ENCODE assay signal across 33 cellular contexts in the genomic region with DNA sequence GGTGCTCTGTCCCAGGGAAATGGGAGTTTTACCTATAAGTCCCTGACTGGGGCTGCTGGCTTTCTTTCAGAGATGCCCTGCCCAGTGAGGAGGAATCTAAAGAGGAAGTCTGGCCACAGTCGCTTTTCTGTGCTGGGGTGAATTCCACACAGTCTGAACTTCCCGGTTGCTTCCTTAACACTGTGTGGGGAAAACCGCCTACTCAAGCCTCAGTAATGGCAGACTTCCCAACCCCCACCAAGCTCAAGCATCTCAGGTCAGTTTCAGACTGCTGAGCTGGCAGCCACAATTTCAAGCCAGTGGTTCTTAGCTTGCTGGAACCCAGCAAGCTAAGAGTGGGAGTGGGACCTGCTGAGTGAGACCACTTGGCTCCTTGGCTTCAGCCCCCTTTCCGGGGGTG. TPM values are rescaled to one million over a fixed set of nuclear protein-coding genes. Genes with fewer than 3 reads are reported as not detected.
DNase-seq lines count a peak whose midpoint lies in the region; ATAC-seq, FAIRE-seq and TF ChIP-seq lines count a peak whose summit lies in the region.
"Had no signal": no experiment of that assay in that cellular context is flagged by ENCODE, and none has a peak within 500 bp of the region (broad histone marks: within the 10 kb centered on the region; RNA-seq: fewer than 3 reads in every experiment).

No MANE protein-coding gene starts in this region.

- H3K4me3 ChIP-seq in KMS-11 (IDR thresholded peaks at IDR 0.05; ENCODE audit: insufficient read depth, low read depth, low read length) (no peak overlapping the region), astrocyte (ENCODE audit: insufficient read depth, low read depth, low read length) (no peak overlapping the region), lower lobe of right lung (no peak overlapping the region)
- H3K4me3 ChIP-seq: esophagus squamous epithelium, hepatocyte, lung, PC-9, psoas muscle, tibial nerve had no signal

- H3K9me3 ChIP-seq in astrocyte (ENCODE audit: insufficient read depth, low read depth, low read length) (no peaks in the 10 kb centered on the region), lower lobe of right lung (peaks cover 23% of the 10 kb centered on the region)
- H3K9me3 ChIP-seq: BE2C had no signal

- no peaks in the 10 kb centered on the region for H3K27me3 Mint-ChIP-seq in astrocyte (ENCODE audit: low read depth, unreplicated experiment)
- no peaks in the 10 kb centered on the region for H3K27me3 Mint-ChIP-seq in activated naive CD4-positive, alpha-beta T cell treated with anti-CD3 and anti-CD28 coated beads for 36 hours (ENCODE audit: low read depth)
- H3K27me3 Mint-ChIP-seq in activated CD8-positive, alpha-beta memory T cell treated with anti-CD3 and anti-CD28 coated beads, Interleukin-2, amount 10 ng/mL, durations not matched to agents 7 days and 5 days, result no peaks in the 10 kb centered on the region
- H3K27me3 Mint-ChIP-seq: activated T-helper 17 cell treated with anti-CD3 and anti-CD28 coated beads, Interleukin-2, amount 50 U/mL, for 72 hours; central memory CD8-positive, alpha-beta T cell; naive thymus-derived CD8-positive, alpha-beta T cell had no signal

- DNase-seq in Daoy (ENCODE audit: low read depth) (peak; percentile 8), astrocyte (ENCODE audit: low read depth) (peak; percentile 71), glomerular visceral epithelial cell (ENCODE audit: extremely low spot score) (peak; percentile 78), lower lobe of right lung (no peak)
- DNase-seq in activated naive CD4-positive, alpha-beta T cell treated with anti-CD3 and anti-CD28 coated beads for 36 hours, result no peak
- DNase-seq in activated CD8-positive, alpha-beta memory T cell treated with anti-CD3 and anti-CD28 coated beads, Interleukin-2, amount 10 ng/mL, durations not matched to agents 7 days and 5 days, result no peak
- DNase-seq: ACHN; activated CD8-positive, alpha-beta T cell treated with anti-CD3 and anti-CD28 coated beads, Interleukin-2, amount 10 ng/mL, durations not matched to agents 7 days and 5 days; BE2C; esophagus squamous epithelium; foreskin melanocyte; HFFc6; KBM-7; naive thymus-derived CD8-positive, alpha-beta T cell; NCI-H2029; NCI-H524; nucleus accumbens; PC-9; psoas muscle; SHP77; stimulated activated CD4-positive, alpha-beta T cell treated with anti-CD3 and anti-CD28 coated beads, Interleukin-4, amount 100 ng/mL, for 1 hour; T-helper 2 cell had no signal

- H3K36me3 ChIP-seq in KMS-11 (ENCODE audit: insufficient read depth) (no peaks in the 10 kb centered on the region), astrocyte (ENCODE audit: insufficient read depth, low read length) (no peaks in the 10 kb centered on the region), lower lobe of right lung (peaks cover 7% of the 10 kb centered on the region)
- H3K36me3 ChIP-seq: BE2C had no signal

- no peak for FAIRE-seq in astrocyte (lab: Jason Lieb, UNC)
- FAIRE-seq: endometrium, G401.6, H1 had no signal

- ATAC-seq in GM21390 (IDR thresholded peaks at IDR 0.05; ENCODE audit: unreplicated experiment) (no peak), lower lobe of right lung (no peak)
- ATAC-seq in activated CD8-positive, alpha-beta memory T cell treated with anti-CD3 and anti-CD28 coated beads, Interleukin-2, amount 10 ng/mL, durations not matched to agents 7 days and 5 days, result no peak
- ATAC-seq: activated CD8-positive, alpha-beta T cell treated with anti-CD3 and anti-CD28 coated beads, Interleukin-2, amount 10 ng/mL, durations not matched to agents 7 days and 5 days; activated naive CD4-positive, alpha-beta T cell treated with anti-CD3 and anti-CD28 coated beads, Interleukin-2, amount 50 U/mL, for 72 hours; activated T-helper 17 cell treated with anti-CD3 and anti-CD28 coated beads, Interleukin-2, amount 50 U/mL, for 72 hours; naive thymus-derived CD8-positive, alpha-beta T cell; psoas muscle had no signal

- peaks cover 10% of the 10 kb centered on the region for H3K4me1 Mint-ChIP-seq in astrocyte (ENCODE audit: low read depth, unreplicated experiment)
- H3K4me1 Mint-ChIP-seq in activated naive CD4-positive, alpha-beta T cell treated with anti-CD3 and anti-CD28 coated beads for 36 hours (ENCODE audit: low read depth), result no peaks in the 10 kb centered on the region
- no peaks in the 10 kb centered on the region for H3K4me1 Mint-ChIP-seq in activated CD8-positive, alpha-beta memory T cell treated with anti-CD3 and anti-CD28 coated beads, Interleukin-2, amount 10 ng/mL, durations not matched to agents 7 days and 5 days
- H3K4me1 Mint-ChIP-seq: central memory CD8-positive, alpha-beta T cell had no signal

- intact Hi-C loops in activated naive CD4-positive, alpha-beta T cell treated with anti-CD3 and anti-CD28 coated beads for 36 hours (cut with micrococcal nuclease), result no loop called here
- intact Hi-C loops in lower lobe of right lung (cut with DNase I), result no loop called here

- peaks cover 36% of the 10 kb centered on the region for H3K9me3 Mint-ChIP-seq in astrocyte (ENCODE audit: unreplicated experiment)
- H3K9me3 Mint-ChIP-seq in activated naive CD4-positive, alpha-beta T cell treated with anti-CD3 and anti-CD28 coated beads for 36 hours, result peaks cover 33% of the 10 kb centered on the region
- H3K9me3 Mint-ChIP-seq in activated CD8-positive, alpha-beta memory T cell treated with anti-CD3 and anti-CD28 coated beads, Interleukin-2, amount 10 ng/mL, durations not matched to agents 7 days and 5 days (ENCODE audit: low read depth), result peaks cover 16% of the 10 kb centered on the region

- peak overlapping the region; percentile 79 for H3K27ac Mint-ChIP-seq in astrocyte (ENCODE audit: unreplicated experiment)
- no peak overlapping the region for H3K27ac Mint-ChIP-seq in activated naive CD4-positive, alpha-beta T cell treated with anti-CD3 and anti-CD28 coated beads for 36 hours
- no peak overlapping the region for H3K27ac Mint-ChIP-seq in activated CD8-positive, alpha-beta memory T cell treated with anti-CD3 and anti-CD28 coated beads, Interleukin-2, amount 10 ng/mL, durations not matched to agents 7 days and 5 days
- H3K27ac Mint-ChIP-seq: activated CD8-positive, alpha-beta T cell treated with anti-CD3 and anti-CD28 coated beads, Interleukin-2, amount 10 ng/mL, durations not matched to agents 7 days and 5 days; activated naive CD4-positive, alpha-beta T cell treated with anti-CD3 and anti-CD28 coated beads, Interleukin-2, amount 50 U/mL, for 72 hours; activated T-helper 17 cell treated with anti-CD3 and anti-CD28 coated beads, Interleukin-2, amount 50 U/mL, for 72 hours; HFFc6; naive thymus-derived CD8-positive, alpha-beta T cell had no signal

- H3K27me3 ChIP-seq in KMS-11 (ENCODE audit: insufficient read depth, low read depth), result no peaks in the 10 kb centered on the region
- H3K27me3 ChIP-seq in astrocyte (ENCODE audit: insufficient read depth, low read length), result no peaks in the 10 kb centered on the region
- H3K27me3 ChIP-seq in lower lobe of right lung (ENCODE audit: low read depth), result no peaks in the 10 kb centered on the region
- H3K27me3 ChIP-seq: BE2C, esophagus squamous epithelium, hepatocyte, tibial nerve had no signal

- peaks cover 18% of the 10 kb centered on the region for H3K36me3 Mint-ChIP-seq in astrocyte (ENCODE audit: low read depth, unreplicated experiment)
- H3K36me3 Mint-ChIP-seq in activated naive CD4-positive, alpha-beta T cell treated with anti-CD3 and anti-CD28 coated beads for 36 hours (ENCODE audit: low read depth), result peaks cover 88% of the 10 kb centered on the region
- H3K36me3 Mint-ChIP-seq in activated CD8-positive, alpha-beta memory T cell treated with anti-CD3 and anti-CD28 coated beads, Interleukin-2, amount 10 ng/mL, durations not matched to agents 7 days and 5 days, result peaks cover 83% of the 10 kb centered on the region

- no peak overlapping the region for H3K4me3 Mint-ChIP-seq in astrocyte (ENCODE audit: unreplicated experiment)
- no peak overlapping the region for H3K4me3 Mint-ChIP-seq in activated naive CD4-positive, alpha-beta T cell treated with anti-CD3 and anti-CD28 coated beads for 36 hours
- H3K4me3 Mint-ChIP-seq in activated CD8-positive, alpha-beta memory T cell treated with anti-CD3 and anti-CD28 coated beads, Interleukin-2, amount 10 ng/mL, durations not matched to agents 7 days and 5 days, result no peak overlapping the region
- H3K4me3 Mint-ChIP-seq: activated CD8-positive, alpha-beta T cell treated with anti-CD3 and anti-CD28 coated beads, Interleukin-2, amount 10 ng/mL, durations not matched to agents 7 days and 5 days; activated T-helper 17 cell treated with anti-CD3 and anti-CD28 coated beads, Interleukin-2, amount 50 U/mL, for 72 hours; central memory CD8-positive, alpha-beta T cell; HFFc6; naive thymus-derived CD8-positive, alpha-beta T cell had no signal

- H3K9ac ChIP-seq in KMS-11, result no peak overlapping the region
- no peak overlapping the region for H3K9ac ChIP-seq in astrocyte (ENCODE audit: low read length)

- H3K4me2 ChIP-seq in KMS-11 (peak overlapping the region; percentile 43), astrocyte (ENCODE audit: low read length) (peak overlapping the region; percentile 19)
- H3K4me2 ChIP-seq: hepatocyte, PC-9 had no signal

- H3K4me1 ChIP-seq in KMS-11 (ENCODE audit: low read depth, poor library complexity, severe bottlenecking) (peaks cover 18% of the 10 kb centered on the region), astrocyte (ENCODE audit: insufficient read depth, low read length) (peaks cover 3% of the 10 kb centered on the region), lower lobe of right lung (no peaks in the 10 kb centered on the region)
- H3K4me1 ChIP-seq: BE2C, esophagus squamous epithelium, psoas muscle, tibial nerve had no signal

- TF ChIP-seq CTCF in KMS-11 (conservative IDR thresholded peaks at IDR 0.05; ENCODE audit: low read depth, low read length), result no peak
- TF ChIP-seq CTCF in astrocyte (IDR thresholded peaks at IDR 0.05; ENCODE audit: insufficient read depth, low read depth, low read length), result no peak
- TF ChIP-seq CTCF in lower lobe of right lung (IDR thresholded peaks at IDR 0.05), result no peak

- CTCF ChIA-PET in activated naive CD4-positive, alpha-beta T cell treated with anti-CD3 and anti-CD28 coated beads for 36 hours (lab: Charles Lee), result interaction anchor here (0.6 kb wide), 1 partner anchor 1358 kb away, joined by 4 read pairs; no protein-coding TSS in a partner anchor
- CTCF ChIA-PET in activated CD8-positive, alpha-beta memory T cell treated with anti-CD3 and anti-CD28 coated beads, Interleukin-2, amount 10 ng/mL, durations not matched to agents 7 days and 5 days (lab: Charles Lee), result no interaction called here

- no peaks in the 10 kb centered on the region for H4K20me1 ChIP-seq in KMS-11 (ENCODE audit: insufficient read depth)
- no peaks in the 10 kb centered on the region for H4K20me1 ChIP-seq in astrocyte (ENCODE audit: insufficient read depth, low read length)

- H3K27ac ChIP-seq in KMS-11 (peak overlapping the region; percentile 28; the same call in 1 of the 2 replicates), astrocyte (ENCODE audit: low read depth, low read length) (no peak overlapping the region), lower lobe of right lung (no peak overlapping the region)
- H3K27ac ChIP-seq: esophagus squamous epithelium, hepatocyte, PC-9, psoas muscle, tibial nerve had no signal

- no peaks in the 10 kb centered on the region for H3K79me2 ChIP-seq in KMS-11 (ENCODE audit: insufficient read depth, low read depth)
- peaks cover 11% of the 10 kb centered on the region for H3K79me2 ChIP-seq in astrocyte (ENCODE audit: insufficient read depth, low read length)
- H3K79me2 ChIP-seq: hepatocyte had no signal

- H2AFZ ChIP-seq in KMS-11 (ENCODE audit: low read depth) (no peak overlapping the region), astrocyte (ENCODE audit: low read depth, low read length) (no peak overlapping the region)
- H2AFZ ChIP-seq: hepatocyte, PC-9 had no signal

RNA-seq across cellular contexts. Expression of a gene that starts 54.9 kb away (rescaled TPM):
- 43.3 and 49.0 TPM in 2 replicates for total RNA-seq in Daoy (2014; rRNA removed; shearing (Covaris generic))
- total RNA-seq in astrocyte (11.3 and 12.0 TPM in 2 replicates), lower lobe of right lung (15.9 TPM)
- total RNA-seq in activated naive CD4-positive, alpha-beta T cell treated with anti-CD3 and anti-CD28 coated beads for 36 hours, result 10 to 100 TPM; 25.6 to 28.8 TPM
- 10 to 100 TPM; 23.5 to 24.9 TPM for total RNA-seq in activated CD8-positive, alpha-beta memory T cell treated with anti-CD3 and anti-CD28 coated beads, Interleukin-2, amount 10 ng/mL, durations not matched to agents 7 days and 5 days

Comparison
In these comparisons a context has a peak if more than half of its experiments do, and no peak if none do; other contexts are left out.
1. DNase-seq: peak in Daoy (single experiment), astrocyte (single experiment) and glomerular visceral epithelial cell (single experiment); none in activated naive CD4-positive, alpha-beta T cell treated with anti-CD3 and anti-CD28 coated beads for 36 hours (single experiment), activated CD8-positive, alpha-beta memory T cell treated with anti-CD3 and anti-CD28 coated beads, Interleukin-2, amount 10 ng/mL, durations not matched to agents 7 days and 5 days (single experiment) and lower lobe of right lung (single experiment).